In genomic region chr3:141489184-141489583, GRCh38 we compare ENCODE assay signal across 10 cellular contexts. TPM values are rescaled to one million over a fixed set of nuclear protein-coding genes. Genes with fewer than 3 reads are reported as not detected.
DNase-seq lines count a peak whose midpoint lies in the region; ATAC-seq lines count a peak whose summit lies in the region.
"Had no signal": no experiment of that assay in that cellular context is flagged by ENCODE, and none has a peak within 500 bp of the region (broad histone marks: within the 10 kb centered on the region; RNA-seq: fewer than 3 reads in every experiment).

No MANE protein-coding gene starts in this region.

- no peak overlapping the region for H4K91ac ChIP-seq in mesenchymal stem cell (ENCODE audit: low read length)

- no peaks in the 10 kb centered on the region for H3K9me3 Mint-ChIP-seq in CD8-positive, alpha-beta memory T cell
- H3K9me3 Mint-ChIP-seq in activated CD4-positive, alpha-beta memory T cell treated with anti-CD3 and anti-CD28 coated beads for 36 hours = no peaks in the 10 kb centered on the region

- no peak overlapping the region for H2BK5ac ChIP-seq in mesenchymal stem cell (ENCODE audit: low read depth, low read length, poor library complexity, severe bottlenecking)

- H3K18ac ChIP-seq in mesenchymal stem cell (ENCODE audit: low read depth in 1 of 2, low read length in 2 of 2) = no peak overlapping the region

- H3K27me3 ChIP-seq in CD8-positive, alpha-beta memory T cell (ENCODE audit: insufficient read depth, low read length, poor library complexity, severe bottlenecking) = no peaks in the 10 kb centered on the region
- no peaks in the 10 kb centered on the region for H3K27me3 ChIP-seq in mesenchymal stem cell (ENCODE audit: control insufficient read depth in 1 of 2, insufficient read depth in 1 of 2, low read length in 2 of 2)
- H3K27me3 ChIP-seq: SJCRH30 had no signal

- H2BK12ac ChIP-seq in mesenchymal stem cell (ENCODE audit: low read length in 2 of 2) = no peak overlapping the region

- H2AK5ac ChIP-seq in mesenchymal stem cell (ENCODE audit: low read length, severe bottlenecking) = no peak overlapping the region

- CTCF ChIA-PET in CD8-positive, alpha-beta memory T cell (lab: Charles Lee) = interaction anchor here (1.3 to 2.4 kb wide), 2 partner anchors 9 to 37 kb away, joined by 3 to 12 read pairs; no protein-coding TSS in a partner anchor
- CTCF ChIA-PET in activated CD4-positive, alpha-beta memory T cell treated with anti-CD3 and anti-CD28 coated beads for 36 hours (lab: Charles Lee) = interaction anchor here (0.7 to 5.6 kb wide), 6 partner anchors 11 to 69 kb away, joined by 3 to 34 read pairs (median 4); no protein-coding TSS in a partner anchor

- H2BK120ac ChIP-seq in mesenchymal stem cell (ENCODE audit: low read depth, low read length) = no peak overlapping the region

- H3K27ac Mint-ChIP-seq in CD8-positive, alpha-beta memory T cell = peak overlapping the region; percentile 39 to 96 (median 88)
- peak overlapping the region; percentile 72 for H3K27ac Mint-ChIP-seq in activated CD4-positive, alpha-beta memory T cell treated with anti-CD3 and anti-CD28 coated beads for 36 hours

- peak overlapping the region; percentile 89 for H3K9ac ChIP-seq in mesenchymal stem cell (ENCODE audit: low read length)

- no peak overlapping the region for H3K23ac ChIP-seq in mesenchymal stem cell (ENCODE audit: low read length in 2 of 2)

- no peak overlapping the region for H3K27ac ChIP-seq in CD8-positive, alpha-beta memory T cell (ENCODE audit: low read depth, low read length)
- no peak overlapping the region for H3K27ac ChIP-seq in mesenchymal stem cell (ENCODE audit: low read length, poor library complexity, severe bottlenecking)

- intact Hi-C loops in activated CD4-positive, alpha-beta memory T cell treated with anti-CD3 and anti-CD28 coated beads for 36 hours (cut with micrococcal nuclease) = loop anchor here (2.0 kb wide), 1 partner anchor 958 kb away; no protein-coding TSS in a partner anchor
- intact Hi-C loops in left ventricle myocardium superior (cut with micrococcal nuclease) = no loop called here

- H3K4ac ChIP-seq in mesenchymal stem cell (ENCODE audit: low read depth in 1 of 2, low read length in 2 of 2) = no peak overlapping the region

- POLR2A ChIA-PET in CD8-positive, alpha-beta memory T cell (lab: Charles Lee) = interaction anchor here (0.6 to 4.2 kb wide), 2 partner anchors 9 to 62 kb away, joined by 3 to 70 read pairs; no protein-coding TSS in a partner anchor
- POLR2A ChIA-PET in activated CD4-positive, alpha-beta memory T cell treated with anti-CD3 and anti-CD28 coated beads for 36 hours (lab: Charles Lee) = interaction anchor here (0.8 to 4.6 kb wide), 5 partner anchors 11 to 67 kb away, joined by 3 to 90 read pairs (median 9); no protein-coding TSS in a partner anchor

- peaks cover 0 to 3% of the 10 kb centered on the region in 2 donors for H3K27me3 Mint-ChIP-seq in CD8-positive, alpha-beta memory T cell
- H3K27me3 Mint-ChIP-seq in activated CD4-positive, alpha-beta memory T cell treated with anti-CD3 and anti-CD28 coated beads for 36 hours = no peaks in the 10 kb centered on the region

- H3K4me1 Mint-ChIP-seq in CD8-positive, alpha-beta memory T cell = peaks cover 77 to 88% (median 88%) of the 10 kb centered on the region in 3 donors
- H3K4me1 Mint-ChIP-seq in activated CD4-positive, alpha-beta memory T cell treated with anti-CD3 and anti-CD28 coated beads for 36 hours (ENCODE audit: low read depth) = peaks cover 80% of the 10 kb centered on the region

- 57% methylated on average over 1 of the region's 1 CpG for WGBS in mesenchymal stem cell

- no peak overlapping the region for H3K4me2 ChIP-seq in mesenchymal stem cell (ENCODE audit: low read length, poor library complexity, severe bottlenecking)

- no peak overlapping the region for H4K8ac ChIP-seq in mesenchymal stem cell (ENCODE audit: low read length)

- no peak overlapping the region for H2BK15ac ChIP-seq in mesenchymal stem cell (ENCODE audit: low read depth, poor library complexity, severe bottlenecking)

- H3K4me1 ChIP-seq in CD8-positive, alpha-beta memory T cell (ENCODE audit: insufficient read depth, low read length) = peaks cover 83% of the 10 kb centered on the region
- peaks cover 2% of the 10 kb centered on the region for H3K4me1 ChIP-seq in mesenchymal stem cell (ENCODE audit: control insufficient read depth, insufficient read depth, low read depth, low read length)

- H3K36me3 ChIP-seq in CD8-positive, alpha-beta memory T cell (ENCODE audit: insufficient read depth, low read length) = no peaks in the 10 kb centered on the region
- H3K36me3 ChIP-seq in mesenchymal stem cell (ENCODE audit: control insufficient read depth in 1 of 2, insufficient read depth in 2 of 2, low read depth in 1 of 2, low read length in 2 of 2) = peaks cover 0 to 2% of the 10 kb centered on the region in 2 experiments
- H3K36me3 ChIP-seq: SJCRH30 had no signal

- no peak overlapping the region for H2AFZ ChIP-seq in mesenchymal stem cell (ENCODE audit: low read depth, low read length)

- H3K9me3 ChIP-seq in CD8-positive, alpha-beta memory T cell (ENCODE audit: low read length) = no peaks in the 10 kb centered on the region
- no peaks in the 10 kb centered on the region for H3K9me3 ChIP-seq in mesenchymal stem cell (ENCODE audit: control insufficient read depth, low read length)
- H3K9me3 ChIP-seq: SJCRH30 had no signal

- H3K36me3 Mint-ChIP-seq in CD8-positive, alpha-beta memory T cell = peaks cover 0 to 17% (median 2%) of the 10 kb centered on the region in 3 donors
- peaks cover 11% of the 10 kb centered on the region for H3K36me3 Mint-ChIP-seq in activated CD4-positive, alpha-beta memory T cell treated with anti-CD3 and anti-CD28 coated beads for 36 hours

- peak overlapping the region; percentile 57 to 95 (median 84) for H3K4me3 Mint-ChIP-seq in CD8-positive, alpha-beta memory T cell
- peak overlapping the region; percentile 51 for H3K4me3 Mint-ChIP-seq in activated CD4-positive, alpha-beta memory T cell treated with anti-CD3 and anti-CD28 coated beads for 36 hours

- no peak overlapping the region for H3K14ac ChIP-seq in mesenchymal stem cell (ENCODE audit: low read length in 2 of 2)

- ATAC-seq in GM21717 (IDR thresholded peaks at IDR 0.05; ENCODE audit: unreplicated experiment) (peak; percentile 25), GM18907 (IDR thresholded peaks at IDR 0.05; ENCODE audit: unreplicated experiment) (no peak), left ventricle myocardium superior (no peak), HG02885 (IDR thresholded peaks at IDR 0.05; ENCODE audit: poor library complexity, unreplicated experiment) (no peak)

- H3K79me1 ChIP-seq in mesenchymal stem cell (replicated peaks; ENCODE audit: low read length, poor library complexity, severe bottlenecking) = no peaks in the 10 kb centered on the region

- H3K4me3 ChIP-seq in CD8-positive, alpha-beta memory T cell (ENCODE audit: low read length) = peak overlapping the region; percentile 6
- H3K4me3 ChIP-seq in mesenchymal stem cell (ENCODE audit: insufficient read depth in 1 of 2, low read depth in 1 of 2, low read length in 2 of 2) = peak overlapping the region in 1 of 2 experiments; percentile 87

- DNase-seq in CD8-positive, alpha-beta memory T cell = peak in 1 of 5 donors; percentile 42
- DNase-seq in activated CD4-positive, alpha-beta memory T cell treated with anti-CD3 and anti-CD28 coated beads for 36 hours = peak; percentile 30
- DNase-seq in mesenchymal stem cell (no peak), left ventricle myocardium superior (no peak), GM19238 (ENCODE audit: insufficient read length, low spot score) (no peak)
- DNase-seq: NCI-H226 had no signal

RNA-seq across cellular contexts. Expression of gene RASA2, which starts 2.4 kb away (rescaled TPM):
- 10 to 100 TPM; 34.0 to 36.4 TPM for total RNA-seq in CD8-positive, alpha-beta memory T cell
- polyA plus RNA-seq in CD8-positive, alpha-beta memory T cell = 39.2 TPM
- total RNA-seq in activated CD4-positive, alpha-beta memory T cell treated with anti-CD3 and anti-CD28 coated beads for 36 hours = 10 to 100 TPM; 34.7 to 35.0 TPM
- 3.9 TPM for polyA plus RNA-seq in mesenchymal stem cell (2013, experiment 1 of 2)
- 4.1 TPM for polyA plus RNA-seq in mesenchymal stem cell (2013, experiment 2 of 2)
- 5.1 TPM for total RNA-seq in left ventricle myocardium superior
